8 cellular contexts compared by ENCODE assay signal in the genomic region with DNA sequence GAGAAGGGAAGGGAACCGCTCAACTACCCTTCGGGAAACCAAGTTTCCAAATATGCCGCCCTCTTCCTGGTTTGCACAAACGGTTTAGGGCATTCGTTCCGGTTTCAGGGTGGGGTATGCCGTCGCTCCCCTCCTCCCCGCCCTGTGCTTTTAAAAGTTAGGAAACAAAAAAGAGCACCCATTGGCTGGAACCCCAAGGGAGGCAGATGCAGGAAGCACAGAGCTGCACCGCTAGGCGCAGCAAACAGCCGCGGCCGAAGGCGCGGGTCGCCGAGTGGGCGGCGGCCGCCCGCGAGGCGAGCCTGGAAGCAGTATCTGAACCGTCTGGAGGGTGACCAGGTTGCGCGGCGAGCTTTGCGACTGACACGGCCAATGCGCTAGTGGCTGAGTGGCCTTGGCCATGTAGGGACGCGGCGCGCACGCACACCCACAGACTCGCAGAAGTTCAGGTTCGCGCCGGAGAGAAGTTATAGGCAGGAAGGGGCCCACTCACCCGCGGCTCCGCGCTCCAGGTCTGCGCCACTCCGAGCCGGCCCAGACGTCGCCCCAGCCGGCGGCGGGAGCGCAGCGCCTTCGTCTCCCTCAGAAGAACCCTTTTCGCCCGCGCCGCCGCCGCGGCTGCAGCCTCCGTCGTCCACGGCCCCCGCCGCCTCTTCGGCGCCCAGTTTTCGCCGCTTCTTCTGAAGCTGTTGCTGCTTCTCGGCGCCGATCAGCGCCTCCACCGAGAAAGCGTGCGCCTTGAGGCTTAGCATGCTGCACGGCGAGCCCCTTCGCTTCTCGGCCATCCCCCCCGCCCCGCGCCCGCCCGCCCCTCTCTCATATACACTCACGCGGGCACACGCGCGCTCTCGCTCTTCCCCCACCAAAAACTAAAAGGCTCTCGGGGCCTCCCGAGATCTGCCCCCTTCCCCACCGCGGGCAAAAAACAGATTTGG. TPM values are rescaled to one million over a fixed set of nuclear protein-coding genes. Genes with fewer than 3 reads are reported as not detected.
A peak's percentile ranks its signal among the peaks of the same experiment; 100 is the strongest.
DNase-seq lines count a peak whose midpoint lies in the region; ATAC-seq and TF ChIP-seq lines count a peak whose summit lies in the region.

No MANE protein-coding gene starts in this region.

- peaks cover 18% of the 10 kb centered on the region for H3K36me3 Mint-ChIP-seq in HFFc6 (ENCODE audit: low read depth)

- H3K27me3 Mint-ChIP-seq in HFFc6 (ENCODE audit: insufficient read depth): peaks cover 4% of the 10 kb centered on the region

- H3K4me1 Mint-ChIP-seq in HFFc6 (ENCODE audit: low read depth): peaks cover 43% of the 10 kb centered on the region

- no peaks in the 10 kb centered on the region for H3K9me3 ChIP-seq in psoas muscle

- H3K27ac ChIP-seq in VCaP (peak overlapping the region; percentile 15; the same call in 1 of the 2 replicates), psoas muscle (peak overlapping the region; percentile 75)

- DNase-seq in HFFc6 (peak; percentile 88), glomerular visceral epithelial cell (ENCODE audit: extremely low spot score) (peak; percentile 92), psoas muscle (peak; percentile 60 to 73), head of caudate nucleus (no peak)
- DNase-seq in activated CD4-positive, alpha-beta T cell treated with anti-CD3 and anti-CD28 coated beads, Interleukin-2, amount 50 U/mL, for 48 hours: no peak

- H3K4me1 ChIP-seq in psoas muscle: no peaks in the 10 kb centered on the region

- H3K36me3 ChIP-seq in psoas muscle (ENCODE audit: insufficient read depth in 1 of 2, low read depth in 1 of 2): no peaks in the 10 kb centered on the region

- H3K27ac Mint-ChIP-seq in HFFc6: peak overlapping the region; percentile 89

- 1 to 2% (median 1%) methylated on average over 66 to 97 of the region's 97 CpGs for WGBS in psoas muscle, 3 donors

- peak overlapping the region; percentile 65 for H3K4me3 ChIP-seq in psoas muscle

- peak in 3 of 4 donors; percentile 53 to 66 (median 56) for ATAC-seq in psoas muscle
- no peak for ATAC-seq in GM21825 (IDR thresholded peaks at IDR 0.05; ENCODE audit: unreplicated experiment)
- ATAC-seq in HG02678 (IDR thresholded peaks at IDR 0.05; ENCODE audit: unreplicated experiment): no peak

- peak overlapping the region; percentile 92 for H3K4me3 Mint-ChIP-seq in HFFc6

- no peaks in the 10 kb centered on the region for H3K9me3 Mint-ChIP-seq in HFFc6

- H3K27me3 ChIP-seq in psoas muscle (ENCODE audit: insufficient read depth in 3 of 3, low read length in 2 of 3): peaks cover 10 to 68% (median 39%) of the 10 kb centered on the region in 3 donors

- peak; percentile 26; the same call in 1 of the 2 replicates for TF ChIP-seq CTCF in HFFc6 (IDR thresholded peaks at IDR 0.05)
- no peak for TF ChIP-seq CTCF in VCaP (conservative IDR thresholded peaks at IDR 0.05)
- no peak for TF ChIP-seq CTCF in psoas muscle (IDR thresholded peaks at IDR 0.05)

- intact Hi-C loops in psoas muscle (cut with DNase I): no loop called here
- intact Hi-C loops in head of caudate nucleus (cut with DNase I): no loop called here

RNA-seq across cellular contexts. Expression of a gene that starts 0.7 kb away (rescaled TPM):
- 10 to 100 TPM; 19.0 to 23.8 (median 20.3) TPM for total RNA-seq in HFFc6 (2021; fragmentation: NEBNext Ultra II Directional; extraction: Animal tissue kit (Norgen Biotek cat#: 25700))
- total RNA-seq in psoas muscle: 1 to 10 TPM in 1 of 4 donors, under 1 TPM in 3; 0.24 to 1.0 (median 0.91) TPM
- under 1 TPM; 0.40 to 0.55 (median 0.53) TPM for polyA plus RNA-seq in psoas muscle

Comparison
In these comparisons a context has a peak if more than half of its experiments do, and no peak if none do; other contexts are left out.
1. DNase-seq: peak in HFFc6 (single experiment), glomerular visceral epithelial cell (single experiment) and psoas muscle (2 of 2); none in activated CD4-positive, alpha-beta T cell treated with anti-CD3 and anti-CD28 coated beads, Interleukin-2, amount 50 U/mL, for 48 hours (0 of 2) and head of caudate nucleus (0 of 42).
2. ATAC-seq: peak in psoas muscle (3 of 4); none in GM21825 (single experiment) and HG02678 (single experiment).
3. RNA of a gene that starts 0.7 kb away (total RNA-seq): 19.0 to 23.8 TPM in HFFc6; 0.24 to 1.0 TPM in psoas muscle; every median in the first group is over 4 times any median in the second.